Comparison of ENCODE assay signal across 17 cellular contexts in genomic region chr12:9347328-9348127, GRCh38.
DNase-seq lines count a peak whose midpoint lies in the region; ATAC-seq and TF ChIP-seq lines count a peak whose summit lies in the region.
"Had no signal": no experiment of that assay in that cellular context is flagged by ENCODE, and none has a peak within 500 bp of the region (broad histone marks: within the 10 kb centered on the region; RNA-seq: fewer than 3 reads in every experiment).

No MANE protein-coding gene starts in this region.

- ATAC-seq in left lung = peak; percentile 26
- no peak for ATAC-seq in GM19452 (IDR thresholded peaks at IDR 0.05; ENCODE audit: unreplicated experiment)
- ATAC-seq: GM12878, GM23338 had no signal

- WGBS in tibial nerve, 2 donors = 91 to 92% methylated on average over 5 of the region's 5 CpGs

- H3K4me1 ChIP-seq in left lung (no peaks in the 10 kb centered on the region), tibial nerve (no peaks in the 10 kb centered on the region)

- H3K4me3 ChIP-seq in left lung (no peak overlapping the region), tibial nerve (no peak overlapping the region), H7 (ENCODE audit: insufficient read depth, low read depth, low read length) (no peak overlapping the region)
- H3K4me3 ChIP-seq: dorsolateral prefrontal cortex, GM12878, GM23338, PC-9 had no signal

- H3K9me3 ChIP-seq in left lung (peaks cover 0 to 3% of the 10 kb centered on the region in 2 donors), tibial nerve (peaks cover 0 to 3% (median 0%) of the 10 kb centered on the region in 4 donors)

- intact Hi-C loops in left lung (cut with DNase I) = no loop called here

- no peak overlapping the region for H3K27ac ChIP-seq in left lung
- H3K27ac ChIP-seq in tibial nerve = no peak overlapping the region
- H3K27ac ChIP-seq: dorsolateral prefrontal cortex, PC-9 had no signal

- TF ChIP-seq CTCF in left lung (IDR thresholded peaks at IDR 0.05) = no peak
- no peak for TF ChIP-seq CTCF in tibial nerve (IDR thresholded peaks at IDR 0.05)

- TF ChIP-seq POLR2A in tibial nerve (IDR thresholded peaks at IDR 0.05) = no peak

- DNase-seq in NCI-H748 (lab: John Stamatoyannopoulos, UW; ENCODE audit: unreplicated experiment) (peak; percentile 37), NCI-H748 treated with DMSO at 0.1 percent for 48 hours (lab: John Stamatoyannopoulos, UW) (no peak), LoVo (ENCODE audit: low spot score) (peak; percentile 41), astrocyte of the hippocampus (ENCODE audit: low read depth, low spot score) (peak; percentile 34), left lung (no peak), tibial nerve (ENCODE audit: low spot score in 2 of 2) (no peak), H7 (no peak)
- DNase-seq: activated naive CD8-positive, alpha-beta T cell treated with anti-CD3 and anti-CD28 coated beads, Interleukin-2, amount 10 ng/mL, durations not matched to agents 7 days and 5 days; DMS53; dorsolateral prefrontal cortex; NCI-H187 treated with DMSO at 0.1 percent for 48 hours; PC-9; stimulated activated CD4-positive, alpha-beta T cell treated with anti-CD3 and anti-CD28 coated beads, Interleukin-15, amount 100 ng/mL, for 24 hours; T-helper 1 cell had no signal

- TF ChIP-seq EP300 in tibial nerve (IDR thresholded peaks at IDR 0.05) = no peak

- H3K27me3 ChIP-seq in left lung (no peaks in the 10 kb centered on the region), tibial nerve (no peaks in the 10 kb centered on the region), H7 (ENCODE audit: control insufficient read depth, insufficient read depth, low read length) (no peaks in the 10 kb centered on the region)
- H3K27me3 ChIP-seq: dorsolateral prefrontal cortex had no signal

- H3K36me3 ChIP-seq in left lung = no peaks in the 10 kb centered on the region
- peaks cover 0 to 2% (median 0%) of the 10 kb centered on the region in 3 donors for H3K36me3 ChIP-seq in tibial nerve
- no peaks in the 10 kb centered on the region for H3K36me3 ChIP-seq in H7 (replicated peaks; ENCODE audit: control insufficient read depth, insufficient read depth, low read length)

Comparison
In these comparisons a context has a peak if more than half of its experiments do, and no peak if none do; other contexts are left out.
1. DNase-seq: peak in NCI-H748 (single experiment), LoVo (single experiment) and astrocyte of the hippocampus (single experiment); none in NCI-H748 treated with DMSO at 0.1 percent for 48 hours (single experiment), left lung (0 of 2), tibial nerve (0 of 2) and H7 (single experiment).